Comparison of ENCODE assay signal across 1 cellular context in genomic region chr7:130958846-130959245, GRCh38.
TF ChIP-seq lines count a peak whose summit lies in the region.

No MANE protein-coding gene starts in this region.

TF ChIP-seq in A549, 52 proteins besides CTCF, POLR2A, EP300 and RAD21 (continued from another document):
- TF ChIP-seq REST (IDR thresholded peaks at IDR 0.05): no peak
- TF ChIP-seq JUN (IDR thresholded peaks at IDR 0.05): no peak
- no peak for TF ChIP-seq NR3C1 (IDR thresholded peaks at IDR 0.05)
- TF ChIP-seq HEYL (CRISPR knock-in tag; IDR thresholded peaks at IDR 0.05): no peak
- TF ChIP-seq ATOH8 (CRISPR knock-in tag; IDR thresholded peaks at IDR 0.05; ENCODE audit: low read depth): no peak
- TF ChIP-seq CBX8 (IDR thresholded peaks at IDR 0.05): no peak
- no peak for TF ChIP-seq SREBF2 (IDR thresholded peaks at IDR 0.05)
- TF ChIP-seq SMC3 (IDR thresholded peaks at IDR 0.05): no peak
- no peak for TF ChIP-seq KDM5A (IDR thresholded peaks at IDR 0.05)
- TF ChIP-seq ZC3H11A (IDR thresholded peaks at IDR 0.05): no peak
- TF ChIP-seq EHMT2 (IDR thresholded peaks at IDR 0.05; ENCODE audit: low read depth): no peak
- no peak for TF ChIP-seq HOXB13 (CRISPR knock-in tag; IDR thresholded peaks at IDR 0.05; ENCODE audit: low read depth)
- TF ChIP-seq HDAC2 (IDR thresholded peaks at IDR 0.05): no peak
- no peak for TF ChIP-seq MAX (IDR thresholded peaks at IDR 0.05)
- TF ChIP-seq FOSL2 (IDR thresholded peaks at IDR 0.05): no peak
- TF ChIP-seq FOSL2 (CRISPR knock-in tag; IDR thresholded peaks at IDR 0.05): no peak
